In the genomic region with DNA sequence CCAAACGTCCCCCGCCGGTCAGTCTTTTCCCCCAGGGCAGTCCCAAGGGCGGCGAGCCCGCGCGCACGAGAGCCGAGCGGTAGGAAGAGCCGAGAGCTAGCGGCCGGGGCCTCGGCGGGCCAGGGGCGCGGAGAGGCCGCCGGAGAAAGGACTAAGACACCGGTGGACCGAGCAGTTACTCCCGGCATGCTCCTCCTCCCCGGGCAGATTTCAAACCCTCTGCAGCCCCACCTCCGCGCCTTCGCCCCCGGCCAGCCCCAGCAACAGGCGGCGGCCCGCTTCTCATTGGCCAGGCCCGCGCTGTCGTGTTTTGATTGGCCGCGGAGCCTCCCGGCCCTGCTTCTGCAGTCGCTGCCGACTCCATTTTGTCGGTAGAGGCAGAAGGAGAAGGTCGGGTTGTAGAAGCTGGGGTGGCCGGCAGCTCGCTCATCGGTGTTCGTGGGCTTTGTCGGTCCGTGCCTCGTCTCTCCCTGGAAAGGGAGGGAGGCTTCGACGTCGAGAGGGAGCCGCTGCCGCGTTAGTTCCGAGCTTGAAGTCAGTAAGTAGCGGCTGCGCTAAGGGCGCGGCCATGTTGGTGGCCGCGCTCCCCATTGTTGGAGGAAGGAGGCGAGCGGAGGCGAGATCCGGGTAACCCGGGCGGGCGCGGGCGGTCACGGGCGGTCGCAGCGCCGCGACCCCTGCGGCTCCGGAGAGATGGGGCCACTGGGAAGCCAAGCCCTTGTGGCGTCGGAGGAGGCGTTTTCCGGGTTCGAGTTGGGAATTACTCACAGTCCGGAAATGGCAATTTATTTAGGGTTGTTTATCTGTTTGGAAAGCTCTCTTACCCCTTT, we compare ENCODE assay signal across 8 cellular contexts. TPM values are rescaled to one million over a fixed set of nuclear protein-coding genes. Genes with fewer than 3 reads are reported as not detected.
DNase-seq lines count a peak whose midpoint lies in the region; ATAC-seq, FAIRE-seq and TF ChIP-seq lines count a peak whose summit lies in the region.

Gene PNRC2 (plus strand): TSS at position 368 of the 830 bp plus-strand sequence. CDS start 1,630 bp downstream, outside the sequence.

- H3K9me3 ChIP-seq in BLaER1 (no peaks in the 10 kb centered on the region), HepG2 (ENCODE audit: low read length) (no peaks in the 10 kb centered on the region)

- TSS peak; percentile 62 for BruUV-seq in HepG2 (replicated peaks; lab: Mats Ljungman, UMichigan)

- H3K4me3 Mint-ChIP-seq in dendritic cell treated with granulocyte-macrophage colony-stimulating factor and Interleukin-4, amounts not matched to agents 40 ng/mL and 50 ng/mL, for 4 days, result peak within 1 kb of the TSS; percentile 98

- H3K4me3 ChIP-seq in BLaER1 (peak within 1 kb of the TSS; percentile 85), HepG2 (replicated peaks in 1 of 3; ENCODE audit: insufficient read depth in 1 of 3, low read depth in 2 of 3, low read length in 3 of 3) (peak within 1 kb of the TSS; percentile 86 to 89 (median 87))

- POLR2A ChIA-PET in HepG2 (lab: Yijun Ruan, JAX), result interaction anchor here (0.9 to 3.3 kb wide), 9 partner anchors 8 to 182 kb away, joined by 3 to 32 read pairs (median 9); partner anchors contain the start of genes PITHD1 and SRSF10

- H2AFZ ChIP-seq in HepG2 (ENCODE audit: low read length), result peak within 1 kb of the TSS; percentile 56

- WGBS in HepG2 (ENCODE audit: low lambda C conversion rate), result 1% methylated on average over 31 of the region's 84 CpGs

- H3K27me3 Mint-ChIP-seq in dendritic cell treated with granulocyte-macrophage colony-stimulating factor and Interleukin-4, amounts not matched to agents 40 ng/mL and 50 ng/mL, for 4 days, result no peaks in the 10 kb centered on the region

- no peaks in the 10 kb centered on the region for H3K9me3 Mint-ChIP-seq in dendritic cell treated with granulocyte-macrophage colony-stimulating factor and Interleukin-4, amounts not matched to agents 40 ng/mL and 50 ng/mL, for 4 days

- DNase-seq in NCI-H748 treated with DMSO at 0.1 percent for 48 hours (lab: John Stamatoyannopoulos, UW), result peak; percentile 81
- peak; percentile 95 for DNase-seq in activated CD4-positive, alpha-beta T cell treated with anti-CD3 and anti-CD28 coated beads, Interleukin-2, amount 50 U/mL, for 4 hours
- peak; percentile 90 for DNase-seq in HepG2 (ENCODE audit: low spot score)
- DNase-seq in stimulated activated CD4-positive, alpha-beta T cell treated with anti-CD3 and anti-CD28 coated beads, Interleukin-4, amount 100 ng/mL, for 1 hour, result peak; percentile 96

- ATAC-seq in GM19372 (IDR thresholded peaks at IDR 0.05; ENCODE audit: low read depth, unreplicated experiment), result peak; percentile 75
- peak; percentile 47 for ATAC-seq in HG03558 (IDR thresholded peaks at IDR 0.05; ENCODE audit: extremely low read depth, unreplicated experiment)
- ATAC-seq in HepG2, result peak; percentile 93

- peaks cover 56% of the 10 kb centered on the region for H3K36me3 Mint-ChIP-seq in dendritic cell treated with granulocyte-macrophage colony-stimulating factor and Interleukin-4, amounts not matched to agents 40 ng/mL and 50 ng/mL, for 4 days (ENCODE audit: low read depth)

- peak; percentile 92 to 97 for TF ChIP-seq POLR2A in HepG2 (IDR thresholded peaks at IDR 0.05; ENCODE audit: insufficient read depth in 1 of 2, low read depth in 2 of 2, low read length in 2 of 2)

- H3K36me3 ChIP-seq in BLaER1, result peaks cover 32% of the 10 kb centered on the region; the same call in 1 of the 2 replicates
- H3K36me3 ChIP-seq in HepG2 (replicated peaks in 1 of 2; ENCODE audit: control insufficient read depth in 1 of 2, insufficient read depth in 2 of 2, low read length in 2 of 2), result 0 out of 5 replicates have a peak, but pooled peaks cover 0 to 6% of the 10 kb centered on the region in 2 experiments

- in situ Hi-C loops in HepG2 (cut with HindIII; ENCODE audit: extremely low pct_ligation_motif_present, low pct_unique_long_range_greater_than_20kb), result no loop called here

- peak within 1 kb of the TSS; percentile 99 for H3K9ac ChIP-seq in BLaER1
- H3K9ac ChIP-seq in HepG2 (ENCODE audit: insufficient read depth, low read depth, low read length), result peak within 1 kb of the TSS; percentile 97

- no peak for TF ChIP-seq CTCF in HepG2 (CRISPR knock-in tag; IDR thresholded peaks at IDR 0.05)

- FAIRE-seq in HepG2 (lab: Jason Lieb, UNC), result peak; percentile 44

- no peaks in the 10 kb centered on the region for H3K27me3 ChIP-seq in BLaER1
- peaks cover 0 to 4% of the 10 kb centered on the region in 2 experiments; a peak in 1 of 5 replicates for H3K27me3 ChIP-seq in HepG2 (ENCODE audit: control insufficient read depth in 1 of 2, insufficient read depth in 2 of 2, low read length in 2 of 2)

- intact Hi-C loops in dendritic cell treated with granulocyte-macrophage colony-stimulating factor and Interleukin-4, amounts not matched to agents 40 ng/mL and 50 ng/mL, for 4 days (cut with micrococcal nuclease), result loop anchor here (1.0 to 10.0 kb wide), 3 partner anchors 21 to 155 kb away; partner anchors contain the start of genes GALE and SRSF10
- intact Hi-C loops in HepG2 (cut with micrococcal nuclease; ENCODE audit: unreplicated experiment), result loop anchor here (5.0 kb wide), 1 partner anchor 68 kb away; no protein-coding TSS in a partner anchor

- peak within 1 kb of the TSS; percentile 99 for H3K27ac Mint-ChIP-seq in dendritic cell treated with granulocyte-macrophage colony-stimulating factor and Interleukin-4, amounts not matched to agents 40 ng/mL and 50 ng/mL, for 4 days

- TF ChIP-seq RAD21 in HepG2 (CRISPR knock-in tag; IDR thresholded peaks at IDR 0.05), result no peak; the same call in 1 of the 2 replicates

- H3K4me1 Mint-ChIP-seq in dendritic cell treated with granulocyte-macrophage colony-stimulating factor and Interleukin-4, amounts not matched to agents 40 ng/mL and 50 ng/mL, for 4 days (ENCODE audit: low read depth), result peaks cover 44% of the 10 kb centered on the region

- peaks cover 70% of the 10 kb centered on the region for H3K4me1 ChIP-seq in BLaER1
- H3K4me1 ChIP-seq in HepG2 (ENCODE audit: insufficient read depth, low read length), result peaks cover 42% of the 10 kb centered on the region

- H3K79me2 ChIP-seq in HepG2 (ENCODE audit: insufficient read depth, low read length), result peaks cover 22% of the 10 kb centered on the region

- H3K27ac ChIP-seq in BLaER1 (peak within 1 kb of the TSS; percentile 98), HepG2 (ENCODE audit: extremely low read length, insufficient read depth, low read length) (peak within 1 kb of the TSS; percentile 99)

- CTCF ChIA-PET in HepG2 (lab: Yijun Ruan, JAX; ENCODE audit: low intra/inter-chr PET ratio, low total read pairs), result interaction anchor here (1.3 kb wide), 1 partner anchor 68 kb away, joined by 6 read pairs; no protein-coding TSS in a partner anchor

- peaks cover 40% of the 10 kb centered on the region for H4K20me1 ChIP-seq in BLaER1
- H4K20me1 ChIP-seq in HepG2 (ENCODE audit: insufficient read depth, low read length), result peaks cover 18% of the 10 kb centered on the region; the same call in 1 of the 2 replicates

- TF ChIP-seq EP300 in HepG2 (IDR thresholded peaks at IDR 0.05; ENCODE audit: low read depth in 2 of 2, low read length in 2 of 2) (peak in 1 of 2 experiments; percentile 83; a peak in 3 of 4 replicates), HepG2 (CRISPR knock-in tag; IDR thresholded peaks at IDR 0.05; ENCODE audit: borderline replicate concordance) (no peak)

- peak within 1 kb of the TSS; percentile 92 for H3K4me2 ChIP-seq in BLaER1
- peak within 1 kb of the TSS; percentile 96 for H3K4me2 ChIP-seq in HepG2 (ENCODE audit: low read depth, low read length)

TF ChIP-seq in HepG2, 621 proteins besides CTCF, POLR2A, EP300 and RAD21 (continues in another document):
- TF ChIP-seq CSRNP1 (CRISPR knock-in tag; IDR thresholded peaks at IDR 0.05), result 0 out of 2 replicates have a peak, but pooled peaks have one; percentile 83

RNA-seq across cellular contexts. Expression of gene PNRC2, which starts in this region (rescaled TPM):
- 97.5 and 159 TPM in 2 replicates for total RNA-seq in HepG2 (2016; rRNA removed; fragmentation: Illumina TruSeq; extraction: Trizol)
- 18.3 and 19.0 TPM in 2 replicates for total RNA-seq in HepG2 (2016; cell fraction: cytosol; rRNA removed; fragmentation: Illumina TruSeq; extraction: Trizol; ENCODE audit: low read depth)
- 101 and 179 TPM in 2 replicates for total RNA-seq in HepG2 (2016; cell fraction: insoluble cytoplasmic fraction; rRNA removed; fragmentation: Illumina TruSeq; extraction: Trizol)
- total RNA-seq in HepG2 (2016; cell fraction: membrane; rRNA removed; fragmentation: Illumina TruSeq; extraction: Trizol), result 54.8 and 63.8 TPM in 2 replicates
- 74.0 and 87.3 TPM in 2 replicates for total RNA-seq in HepG2 (2016; cell fraction: nucleus; rRNA removed; fragmentation: Illumina TruSeq; extraction: Trizol)
- polyA plus RNA-seq in HepG2 (2011; rRNA removed), result 53.3 and 74.9 TPM in 2 replicates
- 64.3 and 67.0 TPM in 2 replicates for polyA plus RNA-seq in HepG2 (2011; cell fraction: cytosol; rRNA removed)
- 36.2 and 45.0 TPM in 2 replicates for polyA plus RNA-seq in HepG2 (2011; cell fraction: nucleus; rRNA removed)
- polyA plus RNA-seq in HepG2 (2012), result 62.0 and 72.8 TPM in 2 replicates
- 10.2 and 11.9 TPM in 2 replicates for polyA plus RNA-seq in HepG2 (2016; cell fraction: cytosol; fragmentation: Illumina TruSeq; extraction: Trizol; ENCODE audit: low read depth)
- polyA plus RNA-seq in HepG2 (2016; cell fraction: insoluble cytoplasmic fraction; fragmentation: Illumina TruSeq; extraction: Trizol; ENCODE audit: low read depth), result 149 and 168 TPM in 2 replicates
- polyA plus RNA-seq in HepG2 (2016; cell fraction: membrane; fragmentation: Illumina TruSeq; extraction: Trizol; ENCODE audit: low read depth), result 36.4 and 37.2 TPM in 2 replicates
- polyA plus RNA-seq in HepG2 (2016; cell fraction: nucleus; fragmentation: Illumina TruSeq; extraction: Trizol; ENCODE audit: insufficient read depth, low read depth), result 100 and 101 TPM in 2 replicates
- polyA minus RNA-seq in HepG2 (2011; rRNA and poly(A)+ RNA removed; ENCODE audit: low replicate concordance), result 64.4 and 79.4 TPM in 2 replicates
- polyA minus RNA-seq in HepG2 (2011; cell fraction: cytosol; rRNA and poly(A)+ RNA removed), result 46.1 and 65.6 TPM in 2 replicates
- 53.8 and 57.3 TPM in 2 replicates for polyA minus RNA-seq in HepG2 (2011; cell fraction: nucleus; rRNA and poly(A)+ RNA removed)

Comparison
In these comparisons a context has a peak if more than half of its experiments do, and no peak if none do; other contexts are left out.
1. Peak in every context shown above with its lines: DNase-seq, ATAC-seq, H3K4me3 ChIP-seq and H3K27ac ChIP-seq.